In the genomic region with DNA sequence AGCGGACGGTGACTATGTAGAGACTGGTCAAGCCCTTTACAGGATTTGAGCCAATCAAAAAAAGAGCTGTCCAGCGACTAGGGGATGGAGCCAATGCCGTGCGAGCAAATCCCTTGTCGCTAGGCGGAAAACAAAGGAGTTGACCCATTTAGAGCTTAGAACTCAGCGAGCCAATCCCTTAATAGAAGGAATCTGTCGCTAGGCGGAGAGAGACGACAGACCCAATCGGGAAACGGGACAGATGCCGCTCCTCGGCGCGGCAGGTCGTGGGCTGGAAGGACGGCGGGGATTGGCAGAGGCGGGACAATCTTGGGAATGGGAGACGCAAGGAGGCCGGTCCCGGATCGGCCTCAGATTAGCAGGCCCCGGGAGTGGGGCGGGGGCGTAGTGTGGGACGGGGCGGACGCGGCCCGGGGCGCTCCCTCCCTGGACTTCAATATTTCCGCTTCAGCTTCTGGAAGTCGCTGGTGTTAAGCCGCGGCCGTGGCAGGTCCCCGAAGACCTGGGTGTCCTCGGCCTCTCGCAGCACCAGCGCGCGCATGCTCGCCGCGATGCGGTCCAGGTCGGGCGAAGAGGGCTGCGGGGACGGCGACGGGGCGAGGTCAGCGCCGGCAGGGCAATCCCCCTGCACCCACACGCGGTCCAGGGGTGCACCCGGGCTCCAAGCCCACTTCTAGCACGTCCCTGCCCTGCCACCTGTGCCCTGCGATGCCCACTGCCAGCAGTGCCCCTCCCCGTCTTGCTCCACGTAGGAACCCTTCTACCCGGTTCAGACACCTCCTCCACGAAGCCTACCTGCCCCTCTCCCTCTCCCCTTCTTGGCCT, we compare ENCODE assay signal across 8 cellular contexts.
DNase-seq lines count a peak whose midpoint lies in the region; ATAC-seq and TF ChIP-seq lines count a peak whose summit lies in the region.

No MANE protein-coding gene starts in this region.

- no peak for TF ChIP-seq CTCF in AG09309 (IDR thresholded peaks at IDR 0.05; ENCODE audit: control insufficient read depth, insufficient read depth, low read depth, low read length, missing control alignments)

- H3K4me3 ChIP-seq in AG09309 (ENCODE audit: control insufficient read depth, low read depth, low read length): peak overlapping the region; percentile 45

- ATAC-seq in GM19023 (IDR thresholded peaks at IDR 0.05; ENCODE audit: unreplicated experiment): peak; percentile 67
- peak; percentile 56 for ATAC-seq in HG03196 (IDR thresholded peaks at IDR 0.05; ENCODE audit: unreplicated experiment)

- DNase-seq in AG09309 (ENCODE audit: low read depth) (peak; percentile 100), NCI-H345 (lab: John Stamatoyannopoulos, UW) (peak; percentile 98), inferior parietal cortex (ENCODE audit: extremely low spot score) (peak; percentile 100), smooth muscle cell of the brain vasculature (ENCODE audit: low read depth, low spot score) (peak; percentile 99)
- DNase-seq in activated CD4-positive, CD25-positive, alpha-beta regulatory T cell (lab: John Stamatoyannopoulos, UW): peak; percentile 68 to 75 (median 70)
- peak; percentile 92 for DNase-seq in central memory CD4-positive, alpha-beta T cell

Comparison
In these comparisons a context has a peak if more than half of its experiments do, and no peak if none do; other contexts are left out.
1. Peak in every context shown above with its lines: DNase-seq, ATAC-seq and H3K4me3 ChIP-seq.